Comparison of ENCODE assay signal across 25 cellular contexts in the genomic region with DNA sequence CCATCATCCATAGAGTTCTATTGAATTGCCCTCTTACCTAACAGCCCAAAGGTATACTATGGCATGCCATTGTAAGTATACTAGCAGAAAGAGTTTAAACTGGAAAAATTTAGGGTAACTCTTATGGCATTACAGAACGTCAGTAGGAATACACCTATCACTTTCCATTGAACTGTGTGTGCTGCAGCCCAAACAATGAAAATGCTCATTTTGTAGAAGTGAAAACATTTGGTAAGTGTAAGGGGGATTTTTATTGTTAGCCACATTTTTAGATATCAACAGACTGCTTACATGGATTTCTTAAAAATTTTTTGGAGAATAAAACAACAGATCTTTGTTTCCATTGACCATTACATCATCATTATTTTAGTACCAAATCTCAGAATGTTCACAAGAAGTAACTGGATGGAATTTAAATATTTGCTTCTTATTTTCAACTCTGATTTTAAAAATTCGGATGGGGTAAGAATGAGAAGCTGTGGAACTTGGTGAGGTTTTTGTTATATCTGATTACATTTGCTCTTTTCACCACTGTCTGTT.
DNase-seq lines count a peak whose midpoint lies in the region; ATAC-seq, FAIRE-seq and TF ChIP-seq lines count a peak whose summit lies in the region.
"Had no signal": no experiment of that assay in that cellular context is flagged by ENCODE, and none has a peak within 500 bp of the region (broad histone marks: within the 10 kb centered on the region; RNA-seq: fewer than 3 reads in every experiment).

No MANE protein-coding gene starts in this region.

- H3K27ac ChIP-seq in WERI-Rb-1: peak overlapping the region; percentile 5; the same call in 1 of the 2 replicates
- H3K27ac ChIP-seq: PC-9 had no signal

- DNase-seq in Right ventricle myocardium superior (no peak), left cardiac atrium (no peak), GM18507 (ENCODE audit: extremely low spot score, insufficient read length, low read depth) (no peak), WERI-Rb-1 (no peak), sciatic nerve (ENCODE audit: low spot score) (no peak), RPMI8226 (no peak), NCI-H146 (lab: John Stamatoyannopoulos, UW) (no peak)
- DNase-seq: 8988T; ACHN; BE2C; CD8-positive, alpha-beta memory T cell; DMS153; DND-41; KBM-7; MG63; NCI-H1105 treated with DMSO at 0.1 percent for 48 hours; NCI-H2029; NCI-H446; NCI-H524 treated with DMSO at 0.1 percent for 48 hours; NCI-H774; PC-9; SHP77 treated with DMSO at 0.1 percent for 48 hours had no signal

- intact Hi-C loops in Right ventricle myocardium superior (cut with DNase I) (no loop called here), left cardiac atrium (cut with DNase I) (no loop called here), sciatic nerve (cut with DNase I) (no loop called here)

- H3K9me3 ChIP-seq in WERI-Rb-1 (ENCODE audit: severe bottlenecking): no peaks in the 10 kb centered on the region
- H3K9me3 ChIP-seq: BE2C, MG63 had no signal

- H3K4me3 ChIP-seq in WERI-Rb-1 (ENCODE audit: low read depth, low read length): no peak overlapping the region
- H3K4me3 ChIP-seq: MG63, PC-9 had no signal

- FAIRE-seq in GM18507 (lab: Jason Lieb, UNC): peak; percentile 51
- FAIRE-seq: H1 had no signal

- TF ChIP-seq CTCF in WERI-Rb-1 (IDR thresholded peaks at IDR 0.05; ENCODE audit: low read depth, low read length): no peak

- H3K36me3 ChIP-seq in WERI-Rb-1: no peaks in the 10 kb centered on the region
- H3K36me3 ChIP-seq: BE2C, MG63 had no signal

- ATAC-seq in Right ventricle myocardium superior (ENCODE audit: poor library complexity) (peak; percentile 38), left cardiac atrium (no peak), sciatic nerve (peak; percentile 50), GM18909 (IDR thresholded peaks at IDR 0.05; ENCODE audit: poor library complexity, unreplicated experiment) (no peak)
- ATAC-seq: HCT116 had no signal

- H3K27me3 ChIP-seq in WERI-Rb-1 (ENCODE audit: insufficient read depth, low read depth, severe bottlenecking): no peaks in the 10 kb centered on the region
- H3K27me3 ChIP-seq: BE2C, MG63 had no signal

Comparison
In these comparisons a context has a peak if more than half of its experiments do, and no peak if none do; other contexts are left out.
1. ATAC-seq: peak in Right ventricle myocardium superior (single experiment) and sciatic nerve (single experiment); none in left cardiac atrium (0 of 2) and GM18909 (single experiment).